Comparison of ENCODE assay signal across 7 cellular contexts in genomic region chr16:15012941-15013340, GRCh38. TPM values are rescaled to one million over a fixed set of nuclear protein-coding genes. Genes with fewer than 3 reads are reported as not detected.
DNase-seq lines count a peak whose midpoint lies in the region; ATAC-seq and TF ChIP-seq lines count a peak whose summit lies in the region.
"Not testable (repeated sequence)": the region's sequence is repeated elsewhere in the genome, so short reads cannot be mapped to it uniquely, and the experiment has no call there.

No MANE protein-coding gene starts in this region.

- H4K20me1 ChIP-seq in BLaER1, result peaks cover 13% of the 10 kb centered on the region; the same call in 1 of the 2 replicates
- not testable (repeated sequence) for H4K20me1 ChIP-seq in osteoblast (ENCODE audit: insufficient read depth, low read length)

- H3K4me3 Mint-ChIP-seq in CD4-positive, alpha-beta memory T cell, result peak overlapping the region in 1 of 8 donors; percentile 54
- H3K4me3 Mint-ChIP-seq in activated naive CD4-positive, alpha-beta T cell treated with anti-CD3 and anti-CD28 coated beads for 36 hours; chondrocyte (ENCODE audit: unreplicated experiment): not testable (repeated sequence)
- peak overlapping the region in 3 of 8 donors; percentile 33 to 86 (median 42) for H3K4me3 Mint-ChIP-seq in naive B cell

- peak overlapping the region; percentile 11 for H3K4me2 ChIP-seq in BLaER1
- H3K4me2 ChIP-seq in osteoblast (ENCODE audit: insufficient read depth, low read length), result not testable (repeated sequence)

- CTCF ChIA-PET in CD4-positive, alpha-beta memory T cell (lab: Charles Lee; ENCODE audit: partially characterized antibody), result interaction anchor here (1.2 kb wide), 1 partner anchor 9 kb away, joined by 4 read pairs; no protein-coding TSS in a partner anchor
- CTCF ChIA-PET in activated naive CD4-positive, alpha-beta T cell treated with anti-CD3 and anti-CD28 coated beads for 36 hours (lab: Charles Lee), result not testable (repeated sequence)

- not testable (repeated sequence) for TF ChIP-seq POLR2A in spleen (IDR thresholded peaks at IDR 0.05)

- H3K9ac ChIP-seq in BLaER1, result not testable (repeated sequence)

- intact Hi-C loops in CD4-positive, alpha-beta memory T cell (cut with micrococcal nuclease); spleen (cut with DNase I; ENCODE audit: low total_unique reads): not testable (repeated sequence)
- intact Hi-C loops in activated naive CD4-positive, alpha-beta T cell treated with anti-CD3 and anti-CD28 coated beads for 36 hours (cut with micrococcal nuclease), result loop anchor here (5.0 to 10.0 kb wide), 4 partner anchors 36 to 632 kb away; partner anchors contain the start of genes BFAR, MARF1, NTAN1 and PARN

- H3K4me3 ChIP-seq in BLaER1; CD4-positive, alpha-beta memory T cell (ENCODE audit: low read length in 2 of 2); osteoblast (ENCODE audit: insufficient read depth, low read length); spleen: not testable (repeated sequence)

- peaks cover 19 to 59% (median 30%) of the 10 kb centered on the region in 4 donors for H3K4me1 Mint-ChIP-seq in CD4-positive, alpha-beta memory T cell
- peaks cover 27% of the 10 kb centered on the region for H3K4me1 Mint-ChIP-seq in activated naive CD4-positive, alpha-beta T cell treated with anti-CD3 and anti-CD28 coated beads for 36 hours (ENCODE audit: low read depth)
- H3K4me1 Mint-ChIP-seq in chondrocyte (ENCODE audit: low read depth) (peaks cover 40% of the 10 kb centered on the region), naive B cell (peaks cover 7 to 39% (median 8%) of the 10 kb centered on the region in 3 donors)

- not testable (repeated sequence) for H2AFZ ChIP-seq in osteoblast (ENCODE audit: low read length)

- H3K36me3 ChIP-seq in BLaER1 (peaks cover 60% of the 10 kb centered on the region), osteoblast (ENCODE audit: insufficient read depth, low read length) (peaks cover 43% of the 10 kb centered on the region), spleen (peaks cover 3 to 80% (median 30%) of the 10 kb centered on the region in 6 donors)
- peaks cover 11% of the 10 kb centered on the region for H3K36me3 ChIP-seq in CD4-positive, alpha-beta memory T cell (ENCODE audit: insufficient read depth, low read length)

- WGBS in spleen, 5 donors, result 89 to 97% (median 96%) methylated on average over 10 of the region's 10 CpGs

- peaks cover 12% of the 10 kb centered on the region for H3K79me2 ChIP-seq in osteoblast (ENCODE audit: insufficient read depth, low read length)

- H3K27ac ChIP-seq in BLaER1; CD4-positive, alpha-beta memory T cell (ENCODE audit: low read depth, low read length); spleen: not testable (repeated sequence)
- H3K27ac ChIP-seq in osteoblast (ENCODE audit: low read depth, low read length), result peak overlapping the region; percentile 8

- H3K4me1 ChIP-seq in BLaER1 (peaks cover 52% of the 10 kb centered on the region), osteoblast (ENCODE audit: insufficient read depth, low read length) (peaks cover 36% of the 10 kb centered on the region), spleen (peaks cover 25 to 50% (median 34%) of the 10 kb centered on the region in 6 donors)
- H3K4me1 ChIP-seq in CD4-positive, alpha-beta memory T cell (ENCODE audit: insufficient read depth, low read length), result peaks cover 21% of the 10 kb centered on the region

- peaks cover 37 to 48% of the 10 kb centered on the region in 2 donors for H3K36me3 Mint-ChIP-seq in CD4-positive, alpha-beta memory T cell
- H3K36me3 Mint-ChIP-seq in activated naive CD4-positive, alpha-beta T cell treated with anti-CD3 and anti-CD28 coated beads for 36 hours (ENCODE audit: low read depth), result peaks cover 23% of the 10 kb centered on the region
- peaks cover 27% of the 10 kb centered on the region for H3K36me3 Mint-ChIP-seq in chondrocyte (ENCODE audit: low read depth)
- peaks cover 21 to 39% of the 10 kb centered on the region in 2 donors for H3K36me3 Mint-ChIP-seq in naive B cell

- H3K27ac Mint-ChIP-seq in CD4-positive, alpha-beta memory T cell, result peak overlapping the region in 6 of 7 donors; percentile 43 to 98 (median 89)
- H3K27ac Mint-ChIP-seq in activated naive CD4-positive, alpha-beta T cell treated with anti-CD3 and anti-CD28 coated beads for 36 hours, result peak overlapping the region; percentile 98
- H3K27ac Mint-ChIP-seq in chondrocyte (ENCODE audit: unreplicated experiment) (peak overlapping the region; percentile 67), naive B cell (peak overlapping the region in 4 of 6 donors; percentile 77 to 99 (median 95))

- not testable (repeated sequence) for DNase-seq in CD4-positive, alpha-beta memory T cell; activated naive CD4-positive, alpha-beta T cell treated with anti-CD3 and anti-CD28 coated beads for 36 hours; chondrocyte (ENCODE audit: low spot score); naive B cell; osteoblast (ENCODE audit: insufficient read length, low spot score, missing footprints)
- DNase-seq in spleen, result peak; percentile 62

- not testable (repeated sequence) for ATAC-seq in naive B cell (ENCODE audit: low read depth in 2 of 2)

- not testable (repeated sequence) for H3K27me3 Mint-ChIP-seq in CD4-positive, alpha-beta memory T cell; activated naive CD4-positive, alpha-beta T cell treated with anti-CD3 and anti-CD28 coated beads for 36 hours (ENCODE audit: low read depth); chondrocyte (ENCODE audit: low read depth); naive B cell

- TF ChIP-seq CTCF in chondrocyte (IDR thresholded peaks at IDR 0.05); osteoblast (IDR thresholded peaks at IDR 0.05; ENCODE audit: extremely low read depth, low read depth, low read length); spleen (IDR thresholded peaks at IDR 0.05 in 8 of 11, conservative IDR thresholded peaks at IDR 0.05 in 3 of 11): not testable (repeated sequence)

- not testable (repeated sequence) for H3K9me3 ChIP-seq in BLaER1; CD4-positive, alpha-beta memory T cell (ENCODE audit: control insufficient read depth in 1 of 2, low read length in 2 of 2); osteoblast (ENCODE audit: low read depth, low read length); spleen

- H3K9me3 Mint-ChIP-seq in CD4-positive, alpha-beta memory T cell; activated naive CD4-positive, alpha-beta T cell treated with anti-CD3 and anti-CD28 coated beads for 36 hours; chondrocyte (ENCODE audit: low read depth); naive B cell: not testable (repeated sequence)

- POLR2A ChIA-PET in CD4-positive, alpha-beta memory T cell (lab: Charles Lee; ENCODE audit: partially characterized antibody), result interaction anchor here (2.5 kb wide), 1 partner anchor 38 kb away, joined by 14 read pairs; the partner anchor contains the start of gene PDXDC1

- H3K27me3 ChIP-seq in BLaER1; CD4-positive, alpha-beta memory T cell (ENCODE audit: insufficient read depth, low read length); osteoblast (ENCODE audit: insufficient read depth, low read length); spleen (replicated peaks in 1 of 7): not testable (repeated sequence)

RNA-seq across cellular contexts. Expression of gene PDXDC1, which starts 38.1 kb away (rescaled TPM):
- 10 to 100 TPM; 83.9 to 86.7 TPM for total RNA-seq in CD4-positive, alpha-beta memory T cell
- polyA plus RNA-seq in CD4-positive, alpha-beta memory T cell, result 10 to 100 TPM; 11.1 to 37.2 TPM
- 10 to 100 TPM; 52.6 to 53.9 TPM for total RNA-seq in activated naive CD4-positive, alpha-beta T cell treated with anti-CD3 and anti-CD28 coated beads for 36 hours
- total RNA-seq in chondrocyte, result 120 to 156 TPM (median 125 TPM) in 3 replicates
- 10 to 100 TPM; 24.1 to 38.6 (median 31.4) TPM for polyA plus RNA-seq in naive B cell (ENCODE audit: low read depth in 6 of 6)
- 82.5 and 90.5 TPM in 2 replicates for total RNA-seq in osteoblast
- total RNA-seq in spleen, result 10 to 100 TPM; 51.0 to 80.7 (median 72.4) TPM
- 10 to 100 TPM; 17.7 to 29.6 (median 18.6) TPM for polyA plus RNA-seq in spleen

RNA-seq across cellular contexts. Expression of gene NTAN1, which starts 42.9 kb away (rescaled TPM):
- 10 to 100 TPM; 28.7 to 30.3 TPM for total RNA-seq in CD4-positive, alpha-beta memory T cell
- 10 to 100 TPM; 62.5 to 66.3 TPM for polyA plus RNA-seq in CD4-positive, alpha-beta memory T cell
- 10 to 100 TPM; 30.0 to 36.1 TPM for total RNA-seq in activated naive CD4-positive, alpha-beta T cell treated with anti-CD3 and anti-CD28 coated beads for 36 hours
- total RNA-seq in chondrocyte (47.4 to 50.3 TPM (median 49.3 TPM) in 3 replicates), osteoblast (59.7 and 75.7 TPM in 2 replicates), spleen (10 to 100 TPM; 27.1 to 70.6 (median 50.8) TPM)
- polyA plus RNA-seq in naive B cell (ENCODE audit: low read depth in 6 of 6) (10 to 100 TPM; 47.2 to 77.4 (median 67.4) TPM), spleen (10 to 100 TPM; 33.0 to 48.3 (median 39.8) TPM)
